Comparison of ENCODE assay signal across 1 cellular context in the genomic region with DNA sequence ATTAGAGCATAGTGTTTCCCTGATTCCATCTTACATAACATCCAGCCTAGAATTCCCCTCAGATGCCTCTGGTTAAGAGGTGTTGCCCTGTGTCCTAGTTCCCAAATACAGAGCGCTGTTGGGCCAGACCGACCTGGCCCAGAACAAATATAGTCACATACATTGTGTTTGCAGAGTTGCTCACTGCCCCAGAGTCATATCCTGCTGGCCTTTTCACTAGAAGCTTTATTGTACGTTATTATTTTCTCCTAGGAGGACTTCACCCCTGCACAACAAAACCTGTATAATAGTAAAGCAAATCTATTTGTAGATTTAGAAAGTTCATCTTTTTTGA.
TF ChIP-seq lines count a peak whose summit lies in the region.

No MANE protein-coding gene starts in this region.

TF ChIP-seq in HepG2, 621 proteins besides CTCF, POLR2A, EP300 and RAD21 (continued from another document and continues in another):
- TF ChIP-seq ARID5B (CRISPR knock-in tag; IDR thresholded peaks at IDR 0.05) (peak; percentile 92), POGZ (CRISPR knock-in tag; IDR thresholded peaks at IDR 0.05) (peak; percentile 91), HDAC2 (CRISPR knock-in tag; IDR thresholded peaks at IDR 0.05) (peak; percentile 65), XBP1 (CRISPR knock-in tag; IDR thresholded peaks at IDR 0.05) (no peak), ZNF883 (CRISPR knock-in tag; IDR thresholded peaks at IDR 0.05; ENCODE audit: not compliant biosample characterization) (no peak), ZNF775 (CRISPR knock-in tag; IDR thresholded peaks at IDR 0.05; ENCODE audit: borderline replicate concordance) (no peak), PAXIP1 (CRISPR knock-in tag; conservative IDR thresholded peaks at IDR 0.05) (peak; percentile 83), MED1 (CRISPR knock-in tag; IDR thresholded peaks at IDR 0.05) (peak; percentile 93), RXRB (CRISPR knock-in tag; IDR thresholded peaks at IDR 0.05; ENCODE audit: borderline replicate concordance) (peak; percentile 95), THRA (CRISPR knock-in tag; IDR thresholded peaks at IDR 0.05; ENCODE audit: borderline replicate concordance) (peak; percentile 43; the same call in 1 of the 2 replicates), RCOR2 (CRISPR knock-in tag; IDR thresholded peaks at IDR 0.05) (peak; percentile 82), ZNF350 (CRISPR knock-in tag; IDR thresholded peaks at IDR 0.05; ENCODE audit: borderline replicate concordance, low read depth) (no peak), MTF1 (CRISPR knock-in tag; IDR thresholded peaks at IDR 0.05) (no peak), REST (IDR thresholded peaks at IDR 0.05; ENCODE audit: borderline replicate concordance in 1 of 2, low read depth in 1 of 2, low read length in 2 of 2) (peak in 1 of 2 experiments; percentile 30; a peak in 1 of 4 replicates), ZSCAN25 (CRISPR knock-in tag; IDR thresholded peaks at IDR 0.05) (peak; percentile 97), NCOA2 (CRISPR knock-in tag; IDR thresholded peaks at IDR 0.05) (peak; percentile 42; the same call in 1 of the 2 replicates)
- TF ChIP-seq, protein P1, sequence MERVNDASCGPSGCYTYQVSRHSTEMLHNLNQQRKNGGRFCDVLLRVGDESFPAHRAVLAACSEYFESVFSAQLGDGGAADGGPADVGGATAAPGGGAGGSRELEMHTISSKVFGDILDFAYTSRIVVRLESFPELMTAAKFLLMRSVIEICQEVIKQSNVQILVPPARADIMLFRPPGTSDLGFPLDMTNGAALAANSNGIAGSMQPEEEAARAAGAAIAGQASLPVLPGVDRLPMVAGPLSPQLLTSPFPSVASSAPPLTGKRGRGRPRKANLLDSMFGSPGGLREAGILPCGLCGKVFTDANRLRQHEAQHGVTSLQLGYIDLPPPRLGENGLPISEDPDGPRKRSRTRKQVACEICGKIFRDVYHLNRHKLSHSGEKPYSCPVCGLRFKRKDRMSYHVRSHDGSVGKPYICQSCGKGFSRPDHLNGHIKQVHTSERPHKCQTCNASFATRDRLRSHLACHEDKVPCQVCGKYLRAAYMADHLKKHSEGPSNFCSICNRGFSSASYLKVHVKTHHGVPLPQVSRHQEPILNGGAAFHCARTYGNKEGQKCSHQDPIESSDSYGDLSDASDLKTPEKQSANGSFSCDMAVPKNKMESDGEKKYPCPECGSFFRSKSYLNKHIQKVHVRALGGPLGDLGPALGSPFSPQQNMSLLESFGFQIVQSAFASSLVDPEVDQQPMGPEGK (CRISPR knock-in tag; IDR thresholded peaks at IDR 0.05): peak; percentile 26; the same call in 1 of the 2 replicates
- TF ChIP-seq, protein P2, sequence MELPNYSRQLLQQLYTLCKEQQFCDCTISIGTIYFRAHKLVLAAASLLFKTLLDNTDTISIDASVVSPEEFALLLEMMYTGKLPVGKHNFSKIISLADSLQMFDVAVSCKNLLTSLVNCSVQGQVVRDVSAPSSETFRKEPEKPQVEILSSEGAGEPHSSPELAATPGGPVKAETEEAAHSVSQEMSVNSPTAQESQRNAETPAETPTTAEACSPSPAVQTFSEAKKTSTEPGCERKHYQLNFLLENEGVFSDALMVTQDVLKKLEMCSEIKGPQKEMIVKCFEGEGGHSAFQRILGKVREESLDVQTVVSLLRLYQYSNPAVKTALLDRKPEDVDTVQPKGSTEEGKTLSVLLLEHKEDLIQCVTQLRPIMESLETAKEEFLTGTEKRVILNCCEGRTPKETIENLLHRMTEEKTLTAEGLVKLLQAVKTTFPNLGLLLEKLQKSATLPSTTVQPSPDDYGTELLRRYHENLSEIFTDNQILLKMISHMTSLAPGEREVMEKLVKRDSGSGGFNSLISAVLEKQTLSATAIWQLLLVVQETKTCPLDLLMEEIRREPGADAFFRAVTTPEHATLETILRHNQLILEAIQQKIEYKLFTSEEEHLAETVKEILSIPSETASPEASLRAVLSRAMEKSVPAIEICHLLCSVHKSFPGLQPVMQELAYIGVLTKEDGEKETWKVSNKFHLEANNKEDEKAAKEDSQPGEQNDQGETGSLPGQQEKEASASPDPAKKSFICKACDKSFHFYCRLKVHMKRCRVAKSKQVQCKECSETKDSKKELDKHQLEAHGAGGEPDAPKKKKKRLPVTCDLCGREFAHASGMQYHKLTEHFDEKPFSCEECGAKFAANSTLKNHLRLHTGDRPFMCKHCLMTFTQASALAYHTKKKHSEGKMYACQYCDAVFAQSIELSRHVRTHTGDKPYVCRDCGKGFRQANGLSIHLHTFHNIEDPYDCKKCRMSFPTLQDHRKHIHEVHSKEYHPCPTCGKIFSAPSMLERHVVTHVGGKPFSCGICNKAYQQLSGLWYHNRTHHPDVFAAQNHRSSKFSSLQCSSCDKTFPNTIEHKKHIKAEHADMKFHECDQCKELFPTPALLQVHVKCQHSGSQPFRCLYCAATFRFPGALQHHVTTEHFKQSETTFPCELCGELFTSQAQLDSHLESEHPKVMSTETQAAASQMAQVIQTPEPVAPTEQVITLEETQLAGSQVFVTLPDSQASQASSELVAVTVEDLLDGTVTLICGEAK (IDR thresholded peaks at IDR 0.05): no peak
- TF ChIP-seq, protein P2 (CRISPR knock-in tag; IDR thresholded peaks at IDR 0.05): peak; percentile 60; the same call in 1 of the 2 replicates
- TF ChIP-seq, protein P3, sequence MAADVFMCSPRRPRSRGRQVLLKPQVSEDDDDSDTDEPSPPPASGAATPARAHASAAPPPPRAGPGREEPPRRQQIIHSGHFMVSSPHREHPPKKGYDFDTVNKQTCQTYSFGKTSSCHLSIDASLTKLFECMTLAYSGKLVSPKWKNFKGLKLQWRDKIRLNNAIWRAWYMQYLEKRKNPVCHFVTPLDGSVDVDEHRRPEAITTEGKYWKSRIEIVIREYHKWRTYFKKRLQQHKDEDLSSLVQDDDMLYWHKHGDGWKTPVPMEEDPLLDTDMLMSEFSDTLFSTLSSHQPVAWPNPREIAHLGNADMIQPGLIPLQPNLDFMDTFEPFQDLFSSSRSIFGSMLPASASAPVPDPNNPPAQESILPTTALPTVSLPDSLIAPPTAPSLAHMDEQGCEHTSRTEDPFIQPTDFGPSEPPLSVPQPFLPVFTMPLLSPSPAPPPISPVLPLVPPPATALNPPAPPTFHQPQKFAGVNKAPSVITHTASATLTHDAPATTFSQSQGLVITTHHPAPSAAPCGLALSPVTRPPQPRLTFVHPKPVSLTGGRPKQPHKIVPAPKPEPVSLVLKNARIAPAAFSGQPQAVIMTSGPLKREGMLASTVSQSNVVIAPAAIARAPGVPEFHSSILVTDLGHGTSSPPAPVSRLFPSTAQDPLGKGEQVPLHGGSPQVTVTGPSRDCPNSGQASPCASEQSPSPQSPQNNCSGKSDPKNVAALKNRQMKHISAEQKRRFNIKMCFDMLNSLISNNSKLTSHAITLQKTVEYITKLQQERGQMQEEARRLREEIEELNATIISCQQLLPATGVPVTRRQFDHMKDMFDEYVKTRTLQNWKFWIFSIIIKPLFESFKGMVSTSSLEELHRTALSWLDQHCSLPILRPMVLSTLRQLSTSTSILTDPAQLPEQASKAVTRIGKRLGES (CRISPR knock-in tag; IDR thresholded peaks at IDR 0.05; ENCODE audit: borderline replicate concordance): no peak
